Comparison of ENCODE assay signal across 8 cellular contexts in the genomic region with DNA sequence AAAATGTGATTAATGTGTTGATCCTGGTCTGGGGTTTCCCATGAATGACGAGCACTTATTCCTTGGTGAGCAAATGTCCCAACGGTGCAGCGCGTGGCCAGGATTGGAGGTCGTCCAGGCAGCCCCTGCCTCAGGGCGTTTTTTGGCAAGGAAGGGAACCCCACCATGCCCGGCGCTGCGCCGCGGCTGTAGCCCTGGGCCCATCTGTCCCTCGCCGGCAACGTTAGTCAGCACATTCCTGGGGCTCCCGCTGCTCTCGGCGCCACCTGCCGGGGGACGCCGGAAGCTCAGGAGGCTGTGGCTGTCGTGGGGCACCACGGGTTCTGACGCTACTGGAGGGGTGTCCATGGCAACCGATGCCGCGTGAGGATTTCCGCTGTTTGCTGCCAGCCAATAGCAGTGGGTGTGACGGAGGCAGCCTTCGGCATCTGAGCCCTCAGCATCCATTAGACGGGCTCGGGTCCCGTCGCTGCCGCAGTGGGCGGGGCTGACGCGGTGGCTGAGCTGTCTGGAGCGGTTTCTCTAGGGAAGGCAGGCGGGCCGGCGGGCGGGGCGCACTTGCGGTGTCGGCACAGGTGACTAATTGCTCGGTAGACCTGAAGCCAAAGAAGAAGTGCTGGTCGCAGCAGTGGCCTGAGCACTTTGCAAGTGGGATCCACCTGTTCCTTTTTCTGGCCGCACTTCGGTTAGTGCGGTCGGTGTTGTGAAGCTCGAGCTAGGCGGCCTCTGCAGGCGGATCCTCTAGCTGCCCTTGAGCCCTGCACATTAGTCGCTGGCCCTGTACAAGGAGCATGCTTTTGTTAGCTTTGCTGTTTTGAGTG. TPM values are rescaled to one million over a fixed set of nuclear protein-coding genes. Genes with fewer than 3 reads are reported as not detected.
A peak's percentile ranks its signal among the peaks of the same experiment; 100 is the strongest.
DNase-seq lines count a peak whose midpoint lies in the region; ATAC-seq, FAIRE-seq and TF ChIP-seq lines count a peak whose summit lies in the region.

No MANE protein-coding gene starts in this region.

- peak in 1 of 2 experiments; percentile 97; a peak in 2 of 3 replicates for TF ChIP-seq EP300 in H1 (IDR thresholded peaks at IDR 0.05; ENCODE audit: borderline replicate concordance in 1 of 2, low read depth in 2 of 2, low read length in 2 of 2)

- peak overlapping the region; percentile 79 for H3K56ac ChIP-seq in H1 (replicated peaks; ENCODE audit: insufficient read length, low read depth, low read length)

- no peak overlapping the region for H2AFZ ChIP-seq in H1 (ENCODE audit: low read length)
- peak overlapping the region; percentile 94 for H2AFZ ChIP-seq in mesenchymal stem cell (ENCODE audit: low read depth, low read length)

- H3K23ac ChIP-seq in H1 (ENCODE audit: insufficient read length) (no peak overlapping the region), mesenchymal stem cell (ENCODE audit: low read length in 2 of 2) (no peak overlapping the region)

- H2BK20ac ChIP-seq in H1 (ENCODE audit: low read length) = 0 out of 2 replicates have a peak overlapping the region, but pooled peaks have one; percentile 82

- POLR2A ChIA-PET in H1 (lab: Charles Lee; ENCODE audit: partially characterized antibody) = interaction anchor here (0.9 to 11.7 kb wide), 12 partner anchors 9 to 205 kb away, joined by 3 to 96 read pairs (median 4); partner anchors contain the start of genes BICDL1, RAB35, RNU4-1 and RNU4-2

- H3K27ac ChIP-seq in H1 (ENCODE audit: low read depth, low read length) (peak overlapping the region; percentile 59), mesenchymal stem cell (ENCODE audit: low read length, poor library complexity, severe bottlenecking) (peak overlapping the region; percentile 48)

- H4K20me1 ChIP-seq in H1 (replicated peaks in 1 of 2; ENCODE audit: control insufficient read depth in 1 of 2, insufficient read depth in 2 of 2, low read length in 2 of 2) = no peaks in the 10 kb centered on the region

- TF ChIP-seq CTCF in H1 (IDR thresholded peaks at IDR 0.05; ENCODE audit: control extremely low read depth in 1 of 3, insufficient read depth in 1 of 3, low read depth in 1 of 3, low read length in 3 of 3) = peak; percentile 90 to 96 (median 92)

- H2AK5ac ChIP-seq in H1 (ENCODE audit: low read depth, low read length) (no peak overlapping the region), mesenchymal stem cell (ENCODE audit: low read length, severe bottlenecking) (no peak overlapping the region)

- H3K4me1 ChIP-seq in H1 (replicated peaks in 1 of 4; ENCODE audit: control insufficient read depth in 3 of 4, insufficient read depth in 4 of 4, low read length in 3 of 4) (peaks cover 9 to 21% (median 12%) of the 10 kb centered on the region in 4 experiments), mesenchymal stem cell (ENCODE audit: control insufficient read depth, insufficient read depth, low read depth, low read length) (peaks cover 7% of the 10 kb centered on the region)

- TF ChIP-seq RAD21 in H1 (IDR thresholded peaks at IDR 0.05 in 1 of 2, conservative IDR thresholded peaks at IDR 0.05 in 1 of 2; ENCODE audit: low read depth in 2 of 2, low read length in 2 of 2) = peak; percentile 62 to 79

- H3K27me3 ChIP-seq in H1 (replicated peaks in 1 of 4; ENCODE audit: control insufficient read depth in 3 of 4, extremely low read depth in 1 of 4, insufficient read depth in 3 of 4, low read length in 3 of 4) (no peaks in the 10 kb centered on the region), mesenchymal stem cell (ENCODE audit: control insufficient read depth in 1 of 2, insufficient read depth in 1 of 2, low read length in 2 of 2) (no peaks in the 10 kb centered on the region)

- H3K9ac ChIP-seq in H1 (replicated peaks in 1 of 4; ENCODE audit: extremely low read depth in 1 of 4, low read depth in 3 of 4, low read length in 3 of 4) = peak overlapping the region in 2 of 4 experiments; percentile 21 to 37; a peak in 3 of 7 replicates
- peak overlapping the region; percentile 85 for H3K9ac ChIP-seq in mesenchymal stem cell (ENCODE audit: low read length)

- H4K91ac ChIP-seq in H1 (replicated peaks; ENCODE audit: insufficient read length, low read length) (peak overlapping the region; percentile 96), mesenchymal stem cell (ENCODE audit: low read length) (no peak overlapping the region)

- TF ChIP-seq POLR2A in H1 (IDR thresholded peaks at IDR 0.05; ENCODE audit: control extremely low read depth in 1 of 2, low read depth in 2 of 2, low read length in 2 of 2) = peak; percentile 52 to 79

- H2BK12ac ChIP-seq in H1 (ENCODE audit: low read depth, low read length) = no peak overlapping the region; the same call in 1 of the 2 replicates
- H2BK12ac ChIP-seq in mesenchymal stem cell (ENCODE audit: low read length in 2 of 2) = no peak overlapping the region

- peak overlapping the region; percentile 95 for H2BK120ac ChIP-seq in H1 (replicated peaks; ENCODE audit: low read depth, low read length)
- H2BK120ac ChIP-seq in mesenchymal stem cell (ENCODE audit: low read depth, low read length) = no peak overlapping the region

- H2BK5ac ChIP-seq in H1 (ENCODE audit: low read depth, low read length) (peak overlapping the region; percentile 87), mesenchymal stem cell (ENCODE audit: low read depth, low read length, poor library complexity, severe bottlenecking) (no peak overlapping the region)

- H3K9me3 ChIP-seq in H1 (ENCODE audit: insufficient read depth in 2 of 2, low read depth in 1 of 2, low read length in 1 of 2) = no peaks in the 10 kb centered on the region
- H3K9me3 ChIP-seq in mesenchymal stem cell (ENCODE audit: control insufficient read depth, low read length) = no peaks in the 10 kb centered on the region

- FAIRE-seq in H1 (lab: Jason Lieb, UNC) = peak; percentile 76

- DNase-seq in COLO829 (ENCODE audit: low spot score) = peak; percentile 99
- peak; percentile 97 for DNase-seq in HS-5 (ENCODE audit: low read depth)
- DNase-seq in NK-92 (lab: John Stamatoyannopoulos, UW; ENCODE audit: unreplicated experiment) = peak; percentile 98
- peak; percentile 99 for DNase-seq in activated CD8-positive, alpha-beta memory T cell treated with anti-CD3 and anti-CD28 coated beads for 4 hours (ENCODE audit: low read depth in 2 of 2)
- peak; percentile 100 for DNase-seq in H1 (ENCODE audit: low read depth in 1 of 2, low spot score in 2 of 2)
- DNase-seq in mesenchymal stem cell = peak; percentile 99
- peak; percentile 99 for DNase-seq in stimulated activated CD8-positive, alpha-beta memory T cell treated with anti-CD3 and anti-CD28 coated beads, Interleukin-12 subunit alpha, Interleukin-12 subunit beta, amount 100 ng/mL, for 4 hours (ENCODE audit: low read depth)

- no peak overlapping the region for H2BK15ac ChIP-seq in H1 (ENCODE audit: low read length)
- no peak overlapping the region for H2BK15ac ChIP-seq in mesenchymal stem cell (ENCODE audit: low read depth, poor library complexity, severe bottlenecking)

- no peaks in the 10 kb centered on the region for H3K79me2 ChIP-seq in H1 (ENCODE audit: control insufficient read depth in 1 of 2, insufficient read depth in 2 of 2, low read length in 2 of 2)

- peak overlapping the region; percentile 54 for H3K4ac ChIP-seq in H1 (replicated peaks; ENCODE audit: insufficient read length, low read depth, low read length)
- H3K4ac ChIP-seq in mesenchymal stem cell (ENCODE audit: low read depth in 1 of 2, low read length in 2 of 2) = peak overlapping the region in 1 of 2 experiments; percentile 75

- peak overlapping the region; percentile 92; the same call in 1 of the 2 replicates for H3K18ac ChIP-seq in H1 (ENCODE audit: extremely low read depth, low read length)
- peak overlapping the region; percentile 74 to 84 for H3K18ac ChIP-seq in mesenchymal stem cell (ENCODE audit: low read depth in 1 of 2, low read length in 2 of 2)

- ATAC-seq in GM19468 (IDR thresholded peaks at IDR 0.05; ENCODE audit: extremely low read depth, unreplicated experiment) = peak; percentile 99

- no peak overlapping the region for H4K8ac ChIP-seq in H1 (ENCODE audit: extremely low read depth, insufficient read depth, low read length)
- peak overlapping the region; percentile 86 for H4K8ac ChIP-seq in mesenchymal stem cell (ENCODE audit: low read length)

- H3K14ac ChIP-seq in H1 (ENCODE audit: insufficient read length) (no peak overlapping the region), mesenchymal stem cell (ENCODE audit: low read length in 2 of 2) (peak overlapping the region in 1 of 2 experiments; percentile 85)

- CTCF ChIA-PET in H1 (lab: Charles Lee; ENCODE audit: partially characterized antibody) = interaction anchor here (0.6 to 1.4 kb wide), 22 partner anchors 9 to 391 kb away, joined by 3 to 12 read pairs (median 3); partner anchors contain the start of gene RAB35

- peak overlapping the region; percentile 94 for H4K5ac ChIP-seq in H1 (ENCODE audit: insufficient read length, low read depth, low read length)

- 4% methylated on average over 49 of the region's 55 CpGs; no CpG with 5 or more reads in 1 of the 2 experiments for WGBS in H1 (ENCODE audit: extremely low coverage in 1 of 2, insufficient coverage in 1 of 2, insufficient read length in 1 of 2, insufficient replicate concordance in 2 of 2, low coverage in 1 of 2, low lambda C conversion rate in 2 of 2, missing lambda C conversion rate in 1 of 2), 2 experiments
- 1% methylated on average over 55 of the region's 55 CpGs for WGBS in mesenchymal stem cell

- peaks cover 4% of the 10 kb centered on the region; the same call in 1 of the 2 replicates for H3K23me2 ChIP-seq in H1 (ENCODE audit: low read depth, low read length)

- H3K4me2 ChIP-seq in H1 (ENCODE audit: insufficient read depth in 1 of 2, low read depth in 2 of 2, low read length in 2 of 2) (peak overlapping the region; percentile 43 to 80), mesenchymal stem cell (ENCODE audit: low read length, poor library complexity, severe bottlenecking) (peak overlapping the region; percentile 95)

- H3K4me3 ChIP-seq in H1 (ENCODE audit: extremely low read depth in 1 of 4, insufficient read depth in 2 of 4, low read depth in 3 of 4, low read length in 4 of 4) (peak overlapping the region; percentile 17 to 57 (median 38); a peak in 7 of 8 replicates), mesenchymal stem cell (ENCODE audit: insufficient read depth in 1 of 2, low read depth in 1 of 2, low read length in 2 of 2) (peak overlapping the region; percentile 52 to 74)

- H3K36me3 ChIP-seq in H1 (ENCODE audit: control insufficient read depth in 2 of 4, insufficient read depth in 4 of 4, low read length in 3 of 4) (no peaks in the 10 kb centered on the region; a peak in 1 of 8 replicates), mesenchymal stem cell (ENCODE audit: control insufficient read depth in 1 of 2, insufficient read depth in 2 of 2, low read depth in 1 of 2, low read length in 2 of 2) (peaks cover 18 to 25% of the 10 kb centered on the region in 2 experiments)

- H3K79me1 ChIP-seq in H1 (ENCODE audit: low read depth, low read length) (no peaks in the 10 kb centered on the region), mesenchymal stem cell (replicated peaks; ENCODE audit: low read length, poor library complexity, severe bottlenecking) (no peaks in the 10 kb centered on the region)

RNA-seq across cellular contexts. Expression of gene RAB35, which starts 29.5 kb away (rescaled TPM):
- 39.0 and 45.7 TPM in 2 replicates for total RNA-seq in H1 (2021; fragmentation: NEBNext Ultra II Directional; extraction: Animal tissue kit (Norgen Biotek cat#: 25700))
- polyA plus RNA-seq in H1 (2011; rRNA removed) = 33.4 and 45.8 TPM in 2 replicates
- polyA plus RNA-seq in H1 (2011; cell fraction: cytosol; rRNA removed) = 29.0 TPM
- polyA plus RNA-seq in H1 (2011; cell fraction: nucleus; rRNA removed) = 37.5 TPM
- polyA plus RNA-seq in H1 (2012, experiment 1 of 2) = 35.9 to 43.8 TPM (median 40.9 TPM) in 4 replicates
- 38.3 TPM for polyA plus RNA-seq in H1 (2012, experiment 2 of 2)
- 27.7 TPM for polyA plus RNA-seq in H1 (2013, experiment 1 of 2)
- polyA plus RNA-seq in H1 (2013, experiment 2 of 2) = 29.3 TPM
- 34.0 and 46.0 TPM in 2 replicates for polyA minus RNA-seq in H1 (2011; rRNA and poly(A)+ RNA removed)
- polyA minus RNA-seq in H1 (2011; cell fraction: cytosol; rRNA and poly(A)+ RNA removed) = 16.2 TPM
- polyA minus RNA-seq in H1 (2011; cell fraction: nucleus; rRNA and poly(A)+ RNA removed) = 12.0 TPM
- 43.5 TPM for polyA plus RNA-seq in mesenchymal stem cell (2013, experiment 1 of 2)
- 42.8 TPM for polyA plus RNA-seq in mesenchymal stem cell (2013, experiment 2 of 2)

Comparison
In these comparisons a context has a peak if more than half of its experiments do, and no peak if none do; other contexts are left out.
1. Peak in every context shown above with its lines: DNase-seq, ATAC-seq, H3K4me3 ChIP-seq and H3K27ac ChIP-seq.